In genomic region chr1:21888500-21888899, GRCh38 we compare ENCODE assay signal across 24 cellular contexts.
"Had no signal": no experiment of that assay in that cellular context is flagged by ENCODE, and none has a peak within 500 bp of the region (broad histone marks: within the 10 kb centered on the region; RNA-seq: fewer than 3 reads in every experiment).

No MANE protein-coding gene starts in this region.

- H3K27me3 ChIP-seq: left lung, ovary, right atrium auricular region, right lobe of liver, suprapubic skin, tibial artery, uterus had no signal

- H3K36me3 Mint-ChIP-seq: immature natural killer cell; natural killer cell treated with Interleukin-12 subunit alpha and Interleukin-12 subunit beta and Interleukin-15 and Interleukin-18, amount 100 ng/mL, for 72 hours; stimulated activated effector memory CD8-positive, alpha-beta T cell treated with anti-CD3 and anti-CD28 coated beads, Interleukin-12 subunit alpha, Interleukin-12 subunit beta, amount 100 ng/mL, for 72 hours had no signal

- H3K4me1 ChIP-seq: left lung, right lobe of liver, suprapubic skin, uterus had no signal

- H3K9me3 ChIP-seq: left lung, mucosa of descending colon, ovary, right atrium auricular region, right lobe of liver, suprapubic skin, thoracic aorta, tibial artery, uterus had no signal

- H3K36me3 ChIP-seq: ovary, right lobe of liver, uterus had no signal

- H3K9me3 Mint-ChIP-seq: immature natural killer cell; natural killer cell treated with Interleukin-12 subunit alpha and Interleukin-12 subunit beta and Interleukin-15 and Interleukin-18, amount 100 ng/mL, for 72 hours; stimulated activated effector memory CD8-positive, alpha-beta T cell treated with anti-CD3 and anti-CD28 coated beads, Interleukin-12 subunit alpha, Interleukin-12 subunit beta, amount 100 ng/mL, for 72 hours; stimulated activated naive CD8-positive, alpha-beta T cell treated with anti-CD3 and anti-CD28 coated beads, Interleukin-15, Interleukin-2, amounts not matched to agents 100 ng/mL and 50 ng/mL, for 24 hours had no signal

- H3K27ac Mint-ChIP-seq: immature natural killer cell; natural killer cell treated with Interleukin-12 subunit alpha and Interleukin-12 subunit beta and Interleukin-15 and Interleukin-18, amount 100 ng/mL, for 72 hours; stimulated activated effector memory CD8-positive, alpha-beta T cell treated with anti-CD3 and anti-CD28 coated beads, Interleukin-12 subunit alpha, Interleukin-12 subunit beta, amount 100 ng/mL, for 72 hours; stimulated activated naive CD8-positive, alpha-beta T cell treated with anti-CD3 and anti-CD28 coated beads, Interleukin-15, Interleukin-2, amounts not matched to agents 100 ng/mL and 50 ng/mL, for 24 hours had no signal

- H3K27me3 Mint-ChIP-seq: naive thymus-derived CD4-positive, alpha-beta T cell; natural killer cell treated with Interleukin-12 subunit alpha and Interleukin-12 subunit beta and Interleukin-15 and Interleukin-18, amount 100 ng/mL, for 72 hours; progenitor cell of endocrine pancreas; stimulated activated naive CD8-positive, alpha-beta T cell treated with anti-CD3 and anti-CD28 coated beads, Interleukin-15, Interleukin-2, amounts not matched to agents 100 ng/mL and 50 ng/mL, for 24 hours had no signal

- H3K4me3 Mint-ChIP-seq: immature natural killer cell; naive thymus-derived CD4-positive, alpha-beta T cell; natural killer cell treated with Interleukin-12 subunit alpha and Interleukin-12 subunit beta and Interleukin-15 and Interleukin-18, amount 100 ng/mL, for 72 hours; stimulated activated effector memory CD8-positive, alpha-beta T cell treated with anti-CD3 and anti-CD28 coated beads, Interleukin-12 subunit alpha, Interleukin-12 subunit beta, amount 100 ng/mL, for 72 hours; stimulated activated naive CD8-positive, alpha-beta T cell treated with anti-CD3 and anti-CD28 coated beads, Interleukin-15, Interleukin-2, amounts not matched to agents 100 ng/mL and 50 ng/mL, for 24 hours had no signal

- ATAC-seq: left colon; left lung; naive thymus-derived CD4-positive, alpha-beta T cell; natural killer cell treated with Interleukin-12 subunit alpha and Interleukin-12 subunit beta and Interleukin-15 and Interleukin-18, amount 100 ng/mL, for 72 hours; right lobe of liver; stimulated activated effector memory CD8-positive, alpha-beta T cell treated with anti-CD3 and anti-CD28 coated beads, Interleukin-12 subunit alpha, Interleukin-12 subunit beta, amount 100 ng/mL, for 72 hours had no signal

- H3K4me1 Mint-ChIP-seq: immature natural killer cell; stimulated activated effector memory CD8-positive, alpha-beta T cell treated with anti-CD3 and anti-CD28 coated beads, Interleukin-12 subunit alpha, Interleukin-12 subunit beta, amount 100 ng/mL, for 72 hours had no signal

- DNase-seq: hypothalamus; immature natural killer cell; kidney; left colon; midbrain; mucosa of descending colon; naive thymus-derived CD4-positive, alpha-beta T cell; ovary; stimulated activated CD4-positive, alpha-beta T cell treated with anti-CD3 and anti-CD28 coated beads, Interleukin-4, amount 100 ng/mL, for 24 hours; stimulated activated naive CD4-positive, alpha-beta T cell; tibial artery; trophoblast cell; uterus had no signal

- H3K4me3 ChIP-seq: left lung, lung, mucosa of descending colon, ovary, right atrium auricular region, right lobe of liver, skin epidermis, suprapubic skin, thoracic aorta, tibial artery, uterus had no signal

- H3K27ac ChIP-seq: left lung, ovary, right atrium auricular region, right lobe of liver, skin epidermis, suprapubic skin, thoracic aorta, uterus had no signal
